8 cellular contexts compared by ENCODE assay signal in genomic region chr12:51951199-51951842, GRCh38. TPM values are rescaled to one million over a fixed set of nuclear protein-coding genes. Genes with fewer than 3 reads are reported as not detected.
A peak's percentile ranks its signal among the peaks of the same experiment; 100 is the strongest.
DNase-seq lines count a peak whose midpoint lies in the region; TF ChIP-seq lines count a peak whose summit lies in the region.

Gene ACVR1B, plus strand, starts transcription at chr12:51951699. Its CDS starts 45 bp downstream, at chr12:51951744.

- DNase-seq in Daoy (ENCODE audit: low read depth): peak; percentile 93
- peak; percentile 82 for DNase-seq in NCI-H1092 treated with DMSO at 0.1 percent for 48 hours (lab: John Stamatoyannopoulos, UW)
- DNase-seq in SK-N-SH: peak; percentile 95
- peak; percentile 39 for DNase-seq in glomerular endothelial cell (ENCODE audit: extremely low read depth, low read depth, low spot score)
- peak; percentile 89 for DNase-seq in occipital lobe (lab: John Stamatoyannopoulos, UW)
- peak; percentile 83 for DNase-seq in superior temporal gyrus (ENCODE audit: extremely low spot score)

- H3K4me3 Mint-ChIP-seq in activated naive CD4-positive, alpha-beta T cell treated with anti-CD3 and anti-CD28 coated beads, Interleukin-2, amount 50 U/mL, for 24 hours: peak within 1 kb of the TSS; percentile 96

- CTCF ChIA-PET in HEK293 (lab: Yijun Ruan, JAX): interaction anchor here (1.0 to 3.5 kb wide), 3 partner anchors 19 to 39 kb away, joined by 3 to 19 read pairs (median 4); no protein-coding TSS in a partner anchor
- CTCF ChIA-PET in SK-N-SH (lab: Yijun Ruan, JAX): interaction anchor here (0.9 to 2.8 kb wide), 4 partner anchors 42 to 74 kb away, joined by 3 to 14 read pairs (median 5); no protein-coding TSS in a partner anchor

- H3K36me3 Mint-ChIP-seq in activated naive CD4-positive, alpha-beta T cell treated with anti-CD3 and anti-CD28 coated beads, Interleukin-2, amount 50 U/mL, for 24 hours: peaks cover 2% of the 10 kb centered on the region

- H3K27ac ChIP-seq in HEK293 (ENCODE audit: extremely low read depth, low read depth, low read length) (peak within 1 kb of the TSS; percentile 78; the same call in 1 of the 2 replicates), SK-N-SH (ENCODE audit: low read depth in 2 of 2, low read length in 1 of 2) (peak within 1 kb of the TSS in 1 of 2 experiments; percentile 89; a peak in 2 of 4 replicates)

- no peaks in the 10 kb centered on the region for H3K9me2 ChIP-seq in SK-N-SH

- H3K4me3 ChIP-seq in HEK293 (ENCODE audit: low read depth, low read length) (peak within 1 kb of the TSS; percentile 92), SK-N-SH (ENCODE audit: low read depth in 2 of 2, low read length in 1 of 2) (peak within 1 kb of the TSS; percentile 84 to 94)

- 0 out of 2 replicates have a peak, but pooled peaks cover 9% of the 10 kb centered on the region for H3K27me3 ChIP-seq in SK-N-SH (ENCODE audit: insufficient read depth)

- H3K9me3 ChIP-seq in HEK293 (ENCODE audit: control insufficient read depth, insufficient read depth, low read depth, low read length): no peaks in the 10 kb centered on the region
- no peaks in the 10 kb centered on the region for H3K9me3 ChIP-seq in SK-N-SH

- H3K4me1 ChIP-seq in HEK293 (ENCODE audit: control insufficient read depth, insufficient read depth, low read length) (peaks cover 13% of the 10 kb centered on the region), SK-N-SH (ENCODE audit: control insufficient read depth in 1 of 2, insufficient read depth in 2 of 2, low read depth in 1 of 2, low read length in 1 of 2) (peaks cover 6 to 20% of the 10 kb centered on the region in 2 experiments; a peak in 2 of 4 replicates)

- H3F3A ChIP-seq in SK-N-SH (replicated peaks; ENCODE audit: insufficient read depth): peaks cover 11% of the 10 kb centered on the region

- TF ChIP-seq RAD21 in SK-N-SH (IDR thresholded peaks at IDR 0.05; ENCODE audit: low read length): peak; percentile 10; the same call in 1 of the 2 replicates

- no peaks in the 10 kb centered on the region for H3K9me3 Mint-ChIP-seq in activated naive CD4-positive, alpha-beta T cell treated with anti-CD3 and anti-CD28 coated beads, Interleukin-2, amount 50 U/mL, for 24 hours

- peak within 1 kb of the TSS; percentile 92 for H3K9ac ChIP-seq in SK-N-SH

- no peaks in the 10 kb centered on the region for H4K20me1 ChIP-seq in SK-N-SH (ENCODE audit: insufficient read depth)

- H3K4me2 ChIP-seq in SK-N-SH: peak within 1 kb of the TSS; percentile 99

- POLR2A ChIA-PET in HEK293 (lab: Yijun Ruan, JAX): no interaction called here
- POLR2A ChIA-PET in SK-N-SH (lab: Yijun Ruan, JAX): interaction anchor here (1.5 kb wide), 1 partner anchor 10 kb away, joined by 6 read pairs; no protein-coding TSS in a partner anchor

- no peak for TF ChIP-seq CTCF in HEK293 (tag by site-specific recombination; IDR thresholded peaks at IDR 0.05)
- no peak for TF ChIP-seq CTCF in SK-N-SH (IDR thresholded peaks at IDR 0.05)

- H3K79me2 ChIP-seq in SK-N-SH (ENCODE audit: insufficient read depth): peaks cover 33% of the 10 kb centered on the region

- H3K4me1 Mint-ChIP-seq in activated naive CD4-positive, alpha-beta T cell treated with anti-CD3 and anti-CD28 coated beads, Interleukin-2, amount 50 U/mL, for 24 hours: peaks cover 45% of the 10 kb centered on the region

- no peak; a peak in 1 of 4 replicates for TF ChIP-seq EP300 in SK-N-SH (IDR thresholded peaks at IDR 0.05; ENCODE audit: borderline replicate concordance in 1 of 2, low read depth in 1 of 2, low read length in 1 of 2)

- H3K36me3 ChIP-seq in HEK293 (ENCODE audit: control insufficient read depth in 2 of 2, insufficient read depth in 1 of 2, low read length in 2 of 2) (no peaks in the 10 kb centered on the region), SK-N-SH (replicated peaks in 1 of 2; ENCODE audit: control insufficient read depth in 1 of 2, insufficient read depth in 2 of 2, low read length in 1 of 2) (peaks cover 0 to 2% of the 10 kb centered on the region in 2 experiments)

- peak within 1 kb of the TSS; percentile 86 for H2AFZ ChIP-seq in SK-N-SH (ENCODE audit: low read depth)

- H3K27ac Mint-ChIP-seq in activated naive CD4-positive, alpha-beta T cell treated with anti-CD3 and anti-CD28 coated beads, Interleukin-2, amount 50 U/mL, for 24 hours: peak within 1 kb of the TSS; percentile 96

- 0% methylated on average over 18 of the region's 86 CpGs for WGBS in SK-N-SH (ENCODE audit: low lambda C conversion rate)

- no peaks in the 10 kb centered on the region for H3K27me3 Mint-ChIP-seq in activated naive CD4-positive, alpha-beta T cell treated with anti-CD3 and anti-CD28 coated beads, Interleukin-2, amount 50 U/mL, for 24 hours

TF ChIP-seq in HEK293, 187 proteins besides CTCF, POLR2A, EP300 and RAD21 (continues in another document):
- TF ChIP-seq SP3 (tag by site-specific recombination; IDR thresholded peaks at IDR 0.05): peak; percentile 70
- TF ChIP-seq ZSCAN5A (tag by site-specific recombination; IDR thresholded peaks at IDR 0.05): no peak
- TF ChIP-seq KLF8 (tag by site-specific recombination; IDR thresholded peaks at IDR 0.05): 0 out of 2 replicates have a peak, but pooled peaks have one; percentile 62
- peak; percentile 81 for TF ChIP-seq SP2 (tag by site-specific recombination; IDR thresholded peaks at IDR 0.05)
- TF ChIP-seq ZNF350 (tag by site-specific recombination; IDR thresholded peaks at IDR 0.05): no peak
- TF ChIP-seq ZBTB17 (tag by site-specific recombination; IDR thresholded peaks at IDR 0.05): peak; percentile 90
- peak; percentile 86 for TF ChIP-seq PATZ1 (tag by site-specific recombination; IDR thresholded peaks at IDR 0.05)

TF ChIP-seq in SK-N-SH, 30 proteins besides CTCF, POLR2A, EP300 and RAD21:
- 0 out of 2 replicates have a peak, but pooled peaks have one; percentile 11 for TF ChIP-seq RCOR1 (IDR thresholded peaks at IDR 0.05; ENCODE audit: low read length)
- peak; percentile 58; the same call in 1 of the 2 replicates for TF ChIP-seq FOXJ3 (CRISPR knock-in tag; IDR thresholded peaks at IDR 0.05)
- peak; percentile 50 for TF ChIP-seq NRF1 (IDR thresholded peaks at IDR 0.05; ENCODE audit: low read depth, low read length)
- peak; percentile 75 for TF ChIP-seq GATA2 (CRISPR knock-in tag; IDR thresholded peaks at IDR 0.05)
- peak; percentile 62; the same call in 1 of the 2 replicates for TF ChIP-seq MXI1 (IDR thresholded peaks at IDR 0.05; ENCODE audit: low read depth, low read length)
- peak; percentile 77; the same call in 1 of the 2 replicates for TF ChIP-seq MAX (IDR thresholded peaks at IDR 0.05; ENCODE audit: low read depth)
- no peak for TF ChIP-seq RXRA (IDR thresholded peaks at IDR 0.05; ENCODE audit: borderline replicate concordance, low read depth)
- no peak for TF ChIP-seq SIN3A (IDR thresholded peaks at IDR 0.05; ENCODE audit: borderline replicate concordance, low read depth, low read length)
- no peak for TF ChIP-seq MEF2A (IDR thresholded peaks at IDR 0.05; ENCODE audit: borderline replicate concordance, low read depth)
- TF ChIP-seq FOSL2 (IDR thresholded peaks at IDR 0.05; ENCODE audit: borderline replicate concordance, low read depth): no peak
TF ChIP-seq in SK-N-SH: peak in this region for 6.

RNA-seq across cellular contexts. Expression of gene ACVR1B, which starts in this region (rescaled TPM):
- 6.3 and 11.5 TPM in 2 replicates for total RNA-seq in Daoy (2014; rRNA removed; shearing (Covaris generic))
- 12.1 and 13.5 TPM in 2 replicates for polyA plus RNA-seq in SK-N-SH (2012; rRNA removed)
- polyA plus RNA-seq in SK-N-SH (2012; cell fraction: cytosol; rRNA removed): 8.3 and 10.4 TPM in 2 replicates
- polyA plus RNA-seq in SK-N-SH (2012; cell fraction: nucleus; rRNA removed): 11.1 and 12.7 TPM in 2 replicates
- total RNA-seq in glomerular endothelial cell (5.2 and 9.0 TPM in 2 replicates), occipital lobe (43.2 TPM)

Comparison
In these comparisons a context has a peak if more than half of its experiments do, and no peak if none do; other contexts are left out.
1. DNase-seq: peak in every context shown above with its lines; median percentile 95 in SK-N-SH; 93 in Daoy; 89 in occipital lobe; 83 in superior temporal gyrus; 82 in NCI-H1092 treated with DMSO at 0.1 percent for 48 hours; 39 in glomerular endothelial cell.